ENCODE assay signal across 23 cellular contexts in the genomic region with DNA sequence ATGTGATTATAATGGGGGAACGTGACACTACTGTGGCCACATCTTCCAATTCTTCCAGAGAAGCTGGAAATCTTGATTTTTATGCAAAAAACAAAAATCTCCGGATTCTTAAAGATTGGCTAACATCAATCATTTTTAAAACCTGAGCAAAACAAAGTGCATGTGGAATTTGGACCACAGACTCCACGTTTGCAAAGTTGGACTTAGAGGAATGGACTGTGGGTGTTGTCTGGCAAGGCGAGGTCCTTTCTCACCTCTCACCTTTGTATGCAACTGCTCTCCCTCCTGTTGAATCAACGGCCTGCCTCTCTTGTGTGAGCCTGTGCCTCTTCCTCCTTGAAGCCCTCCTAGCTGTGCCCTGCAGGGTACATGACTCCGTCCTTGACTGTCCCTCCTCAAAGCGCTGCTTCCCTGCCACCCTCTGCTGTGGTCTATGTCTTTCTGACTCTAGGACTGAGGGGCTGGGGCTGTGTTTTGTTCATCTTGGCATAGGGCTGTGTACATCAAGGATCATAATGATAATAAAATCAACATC.
DNase-seq lines count a peak whose midpoint lies in the region; ATAC-seq, FAIRE-seq and TF ChIP-seq lines count a peak whose summit lies in the region.
"Had no signal": no experiment of that assay in that cellular context is flagged by ENCODE, and none has a peak within 500 bp of the region (broad histone marks: within the 10 kb centered on the region; RNA-seq: fewer than 3 reads in every experiment).

No MANE protein-coding gene starts in this region.

- no peak overlapping the region for H3K27ac Mint-ChIP-seq in endothelial cell (ENCODE audit: unreplicated experiment)
- H3K27ac Mint-ChIP-seq: B cell; CD4-positive, alpha-beta T cell; CD8-positive, alpha-beta T cell had no signal

- H3K4me1 Mint-ChIP-seq in endothelial cell (ENCODE audit: unreplicated experiment), result peaks cover 2% of the 10 kb centered on the region
- H3K4me1 Mint-ChIP-seq: B cell had no signal

- no peak overlapping the region for H3K4me2 ChIP-seq in HepG2 (ENCODE audit: low read depth, low read length)
- H3K4me2 ChIP-seq: A549; BLaER1 treated with 17β-estradiol and CSF1 and Interleukin-3, amounts not matched to agents 10 nM and 100 nM had no signal

- POLR2A ChIA-PET in HepG2 (lab: Yijun Ruan, JAX), result no interaction called here

- H3K4me1 ChIP-seq in liver (ENCODE audit: control insufficient read depth in 4 of 4, insufficient read depth in 4 of 4, low read length in 3 of 4) (peaks cover 0 to 9% (median 2%) of the 10 kb centered on the region in 4 donors), HepG2 (ENCODE audit: insufficient read depth, low read length) (no peaks in the 10 kb centered on the region), right lobe of liver (peaks cover 0 to 12% (median 2%) of the 10 kb centered on the region in 4 donors), right cardiac atrium (ENCODE audit: control insufficient read depth, insufficient read depth, low read length) (no peaks in the 10 kb centered on the region)
- H3K4me1 ChIP-seq: Caco-2 had no signal

- ATAC-seq in HepG2 (no peak), right lobe of liver (peak; percentile 77 to 86 (median 81)), right cardiac atrium (no peak)
- ATAC-seq: CD8-positive, alpha-beta T cell had no signal

- no TSS peak for BruUV-seq in HepG2 (replicated peaks; lab: Mats Ljungman, UMichigan)

- H3K36me3 ChIP-seq in liver (ENCODE audit: control insufficient read depth in 4 of 4, insufficient read depth in 3 of 4, low read depth in 1 of 4, low read length in 3 of 4) (peaks cover 0 to 9% (median 2%) of the 10 kb centered on the region in 4 donors), HepG2 (replicated peaks in 1 of 2; ENCODE audit: control insufficient read depth in 1 of 2, insufficient read depth in 2 of 2, low read length in 2 of 2) (no peaks in the 10 kb centered on the region), right lobe of liver (no peaks in the 10 kb centered on the region)
- H3K36me3 ChIP-seq: BLaER1 treated with 17β-estradiol and CSF1 and Interleukin-3, amounts not matched to agents 10 nM and 100 nM had no signal

- in situ Hi-C loops in HepG2 (cut with HindIII; ENCODE audit: extremely low pct_ligation_motif_present, low pct_unique_long_range_greater_than_20kb), result no loop called here

- no peak for TF ChIP-seq CTCF in liver (IDR thresholded peaks at IDR 0.05; ENCODE audit: low read depth, low read length, missing input control)
- no peak for TF ChIP-seq CTCF in HepG2 (CRISPR knock-in tag; IDR thresholded peaks at IDR 0.05)
- no peak for TF ChIP-seq CTCF in endothelial cell (IDR thresholded peaks at IDR 0.05; ENCODE audit: unreplicated experiment)
- TF ChIP-seq CTCF in right lobe of liver (IDR thresholded peaks at IDR 0.05), result no peak

- intact Hi-C loops in HepG2 (cut with micrococcal nuclease; ENCODE audit: unreplicated experiment), result no loop called here
- intact Hi-C loops in right lobe of liver (cut with DNase I), result no loop called here
- intact Hi-C loops in right cardiac atrium (cut with DNase I), result no loop called here

- H3K4me3 ChIP-seq in liver (ENCODE audit: low read depth in 1 of 3, low read length in 3 of 3), result no peak overlapping the region
- no peak overlapping the region for H3K4me3 ChIP-seq in HepG2 (replicated peaks in 1 of 3; ENCODE audit: insufficient read depth in 1 of 3, low read depth in 2 of 3, low read length in 3 of 3)
- H3K4me3 ChIP-seq in right lobe of liver, result no peak overlapping the region
- H3K4me3 ChIP-seq in right cardiac atrium (ENCODE audit: low read length), result no peak overlapping the region
- H3K4me3 ChIP-seq: A549; BLaER1 treated with 17β-estradiol and CSF1 and Interleukin-3, amounts not matched to agents 10 nM and 100 nM had no signal

- no peak overlapping the region for H2AFZ ChIP-seq in HepG2 (ENCODE audit: low read length)

- TF ChIP-seq RAD21 in liver (IDR thresholded peaks at IDR 0.05), result no peak
- TF ChIP-seq RAD21 in HepG2 (CRISPR knock-in tag; IDR thresholded peaks at IDR 0.05), result no peak

- no peak for FAIRE-seq in HepG2 (lab: Jason Lieb, UNC)
- FAIRE-seq: A549, D721Med, G401.6, GM12891, GM19239 had no signal

- H3K9me3 ChIP-seq in liver (ENCODE audit: control insufficient read depth in 4 of 4, low read length in 3 of 4), result no peaks in the 10 kb centered on the region
- no peaks in the 10 kb centered on the region for H3K9me3 ChIP-seq in HepG2 (ENCODE audit: low read length)
- H3K9me3 ChIP-seq in right lobe of liver, result no peaks in the 10 kb centered on the region
- H3K9me3 ChIP-seq in right cardiac atrium (ENCODE audit: control insufficient read depth, low read length), result peaks cover 4% of the 10 kb centered on the region

- WGBS in liver, result 57% methylated on average over 7 of the region's 7 CpGs
- 31% methylated on average over 6 of the region's 7 CpGs for WGBS in HepG2 (ENCODE audit: low lambda C conversion rate)
- 35% methylated on average over 5 of the region's 7 CpGs for WGBS in right lobe of liver (ENCODE audit: insufficient coverage, low coverage, low lambda C conversion rate, missing lambda C conversion rate)
- 82% methylated on average over 7 of the region's 7 CpGs for WGBS in right cardiac atrium

- CTCF ChIA-PET in HepG2 (lab: Yijun Ruan, JAX; ENCODE audit: low intra/inter-chr PET ratio, low total read pairs), result no interaction called here

- no peaks in the 10 kb centered on the region for H3K9me3 Mint-ChIP-seq in endothelial cell (ENCODE audit: unreplicated experiment)
- H3K9me3 Mint-ChIP-seq: CD4-positive, alpha-beta T cell; CD8-positive, alpha-beta T cell had no signal

- H3K27me3 Mint-ChIP-seq in endothelial cell (ENCODE audit: unreplicated experiment), result peaks cover 5% of the 10 kb centered on the region

- H3K27me3 ChIP-seq in liver (ENCODE audit: control insufficient read depth in 4 of 4, insufficient read depth in 4 of 4, low read length in 3 of 4) (no peaks in the 10 kb centered on the region), HepG2 (ENCODE audit: control insufficient read depth in 1 of 2, insufficient read depth in 2 of 2, low read length in 2 of 2) (peaks cover 0 to 28% of the 10 kb centered on the region in 2 experiments; a peak in 3 of 5 replicates), right lobe of liver (no peaks in the 10 kb centered on the region), right cardiac atrium (ENCODE audit: control insufficient read depth, insufficient read depth) (no peaks in the 10 kb centered on the region)
- H3K27me3 ChIP-seq: BLaER1 treated with 17β-estradiol and CSF1 and Interleukin-3, amounts not matched to agents 10 nM and 100 nM had no signal

- TF ChIP-seq EP300 in HepG2 (IDR thresholded peaks at IDR 0.05; ENCODE audit: low read depth in 2 of 2, low read length in 2 of 2) (no peak), HepG2 (CRISPR knock-in tag; IDR thresholded peaks at IDR 0.05; ENCODE audit: borderline replicate concordance) (no peak)

- peak overlapping the region; percentile 71 for H3K4me3 Mint-ChIP-seq in endothelial cell (ENCODE audit: unreplicated experiment)
- H3K4me3 Mint-ChIP-seq: B cell; CD4-positive, alpha-beta T cell; CD8-positive, alpha-beta T cell had no signal

- TF ChIP-seq POLR2A in HepG2 (IDR thresholded peaks at IDR 0.05; ENCODE audit: insufficient read depth in 1 of 2, low read depth in 2 of 2, low read length in 2 of 2) (no peak), right lobe of liver (IDR thresholded peaks at IDR 0.05) (no peak)

- H3K27ac ChIP-seq in liver (ENCODE audit: low read depth in 1 of 2, low read length in 2 of 2) (peak overlapping the region; percentile 32 to 35), HepG2 (ENCODE audit: extremely low read length, insufficient read depth, low read length) (no peak overlapping the region), right lobe of liver (peak overlapping the region in 1 of 3 donors; percentile 52), right cardiac atrium (ENCODE audit: low read length) (no peak overlapping the region)
- H3K27ac ChIP-seq: 22Rv1; A549; BLaER1 treated with 17β-estradiol and CSF1 and Interleukin-3, amounts not matched to agents 10 nM and 100 nM; C4-2B had no signal

- DNase-seq in HepG2 (ENCODE audit: low spot score) (no peak), endothelial cell (ENCODE audit: low spot score) (no peak), right lobe of liver (peak in 1 of 3 donors; percentile 60), NCI-H2171 (lab: John Stamatoyannopoulos, UW) (no peak), activated T-cell treated with anti-CD3 and anti-CD28 coated beads for 4 hours (no peak), right cardiac atrium (no peak)
- DNase-seq: AML-193; Caco-2; Calu3; CD4-positive, alpha-beta T cell; CD8-positive, alpha-beta T cell; DMS79 treated with DMSO at 0.1 percent for 48 hours; GF-D8 had no signal

- no peaks in the 10 kb centered on the region for H3K79me2 ChIP-seq in HepG2 (ENCODE audit: insufficient read depth, low read length)

- H3K9ac ChIP-seq in liver (ENCODE audit: low read depth in 1 of 2, low read length in 2 of 2) (no peak overlapping the region), HepG2 (ENCODE audit: insufficient read depth, low read depth, low read length) (no peak overlapping the region)
- H3K9ac ChIP-seq: BLaER1 treated with 17β-estradiol and CSF1 and Interleukin-3, amounts not matched to agents 10 nM and 100 nM had no signal

- H3K36me3 Mint-ChIP-seq in endothelial cell (ENCODE audit: low read depth, unreplicated experiment), result no peaks in the 10 kb centered on the region
- H3K36me3 Mint-ChIP-seq: CD8-positive, alpha-beta T cell had no signal

- no peaks in the 10 kb centered on the region for H4K20me1 ChIP-seq in HepG2 (ENCODE audit: insufficient read depth, low read length)
- H4K20me1 ChIP-seq: BLaER1 treated with 17β-estradiol and CSF1 and Interleukin-3, amounts not matched to agents 10 nM and 100 nM had no signal

TF ChIP-seq in liver, 16 proteins besides CTCF, POLR2A, EP300 and RAD21 (continues in another document):
- TF ChIP-seq JUND (IDR thresholded peaks at IDR 0.05), result peak in 1 of 2 donors; percentile 53
- TF ChIP-seq, protein P1, sequence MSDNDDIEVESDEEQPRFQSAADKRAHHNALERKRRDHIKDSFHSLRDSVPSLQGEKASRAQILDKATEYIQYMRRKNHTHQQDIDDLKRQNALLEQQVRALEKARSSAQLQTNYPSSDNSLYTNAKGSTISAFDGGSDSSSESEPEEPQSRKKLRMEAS (IDR thresholded peaks at IDR 0.05), result no peak
- TF ChIP-seq, protein P2, sequence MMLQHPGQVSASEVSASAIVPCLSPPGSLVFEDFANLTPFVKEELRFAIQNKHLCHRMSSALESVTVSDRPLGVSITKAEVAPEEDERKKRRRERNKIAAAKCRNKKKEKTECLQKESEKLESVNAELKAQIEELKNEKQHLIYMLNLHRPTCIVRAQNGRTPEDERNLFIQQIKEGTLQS (IDR thresholded peaks at IDR 0.05), result no peak

TF ChIP-seq in HepG2, 621 proteins besides CTCF, POLR2A, EP300 and RAD21:
- no peak for TF ChIP-seq STAT5B (CRISPR knock-in tag; IDR thresholded peaks at IDR 0.05)
- no peak for TF ChIP-seq TBP (CRISPR knock-in tag; IDR thresholded peaks at IDR 0.05)
- TF ChIP-seq ZMYM3 (CRISPR knock-in tag; IDR thresholded peaks at IDR 0.05), result no peak
- no peak for TF ChIP-seq ZNF546 (CRISPR knock-in tag; conservative IDR thresholded peaks at IDR 0.05)
- TF ChIP-seq SMAD9 (CRISPR knock-in tag; IDR thresholded peaks at IDR 0.05), result no peak
- TF ChIP-seq TOE1 (CRISPR knock-in tag; IDR thresholded peaks at IDR 0.05), result no peak

Comparison
In these comparisons a context has a peak if more than half of its experiments do, and no peak if none do; other contexts are left out.
1. H3K27ac ChIP-seq: peak in liver (2 of 2); none in HepG2 (single experiment) and right cardiac atrium (single experiment).
2. ATAC-seq: peak in right lobe of liver (4 of 4); none in HepG2 (single experiment) and right cardiac atrium (0 of 2).